In the genomic region with DNA sequence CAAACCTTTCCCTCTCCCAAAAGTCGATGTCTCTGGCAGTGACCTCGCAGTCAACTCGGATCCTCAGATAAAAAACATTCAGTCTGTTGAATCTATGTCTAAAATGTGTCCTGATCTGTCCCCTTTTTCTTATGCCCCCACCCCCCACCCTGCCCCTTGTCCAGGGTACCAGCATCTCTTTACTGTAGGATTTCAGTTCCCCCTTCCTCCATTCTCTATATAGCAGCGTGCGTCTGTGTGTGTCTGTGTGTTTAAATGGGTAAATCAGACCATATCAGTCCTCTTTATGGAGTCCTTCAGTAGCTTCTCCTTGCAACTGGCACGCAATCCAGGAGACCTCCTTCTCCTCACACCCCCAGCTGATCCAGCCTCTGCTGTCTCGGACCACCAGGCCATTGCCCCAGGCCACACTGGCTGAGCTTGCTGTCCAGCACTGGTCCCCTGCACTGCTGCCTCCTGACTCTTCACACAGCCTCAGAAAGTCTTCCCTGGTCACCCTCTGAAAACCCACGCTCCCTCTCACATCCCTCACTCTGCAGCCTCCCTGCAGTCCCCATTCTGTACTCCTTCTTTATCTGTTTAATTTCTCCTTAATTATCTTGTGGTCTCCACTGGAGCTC, we compare ENCODE assay signal across 1 cellular context.
TF ChIP-seq lines count a peak whose summit lies in the region.

No MANE protein-coding gene starts in this region.

TF ChIP-seq in endothelial cell of umbilical vein, 7 proteins besides CTCF, POLR2A, EP300 and RAD21 (continued from another document):
- no peak for TF ChIP-seq GATA2 (IDR thresholded peaks at IDR 0.05; ENCODE audit: insufficient read depth, insufficient read length, low read depth, low read length)
- TF ChIP-seq JUN (IDR thresholded peaks at IDR 0.05; ENCODE audit: borderline replicate concordance, insufficient read depth, insufficient read length, low read depth), result no peak
- no peak for TF ChIP-seq EZH2 (IDR thresholded peaks at IDR 0.05; ENCODE audit: borderline replicate concordance, low read depth, low read length, severe bottlenecking)
TF ChIP-seq in endothelial cell of umbilical vein: peak in this region for 0.
